Comparison of ENCODE assay signal across 1 cellular context in the genomic region with DNA sequence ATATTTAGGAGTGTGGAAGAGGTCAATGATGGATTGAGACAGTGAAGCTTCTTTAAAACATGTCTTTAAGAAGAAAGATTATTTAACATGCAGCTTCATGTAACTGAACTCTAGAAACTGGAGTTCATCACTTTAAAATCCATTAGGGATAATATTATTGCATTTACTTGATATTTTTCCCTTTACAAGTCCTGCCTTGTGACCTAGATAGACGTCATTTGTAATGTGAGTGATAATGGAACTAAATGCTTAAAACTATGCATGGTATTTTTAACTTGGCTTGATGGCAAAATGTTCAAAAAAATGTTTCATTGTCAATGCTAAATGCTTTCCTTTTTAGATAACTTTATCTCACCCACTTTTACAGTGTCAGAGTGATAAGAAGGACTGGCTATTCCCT.
TF ChIP-seq lines count a peak whose summit lies in the region.

No MANE protein-coding gene starts in this region.

TF ChIP-seq in HepG2, 621 proteins besides CTCF, POLR2A, EP300 and RAD21 (continued from another document):
- TF ChIP-seq ATRX (CRISPR knock-in tag; IDR thresholded peaks at IDR 0.05; ENCODE audit: borderline replicate concordance) (no peak), CHD4 (IDR thresholded peaks at IDR 0.05; ENCODE audit: borderline replicate concordance, low read length) (no peak), ZZZ3 (CRISPR knock-in tag; IDR thresholded peaks at IDR 0.05; ENCODE audit: borderline replicate concordance) (no peak), HES4 (CRISPR knock-in tag; IDR thresholded peaks at IDR 0.05; ENCODE audit: borderline replicate concordance) (no peak), FOXM1 (CRISPR knock-in tag; IDR thresholded peaks at IDR 0.05) (no peak)
- TF ChIP-seq, protein P1, sequence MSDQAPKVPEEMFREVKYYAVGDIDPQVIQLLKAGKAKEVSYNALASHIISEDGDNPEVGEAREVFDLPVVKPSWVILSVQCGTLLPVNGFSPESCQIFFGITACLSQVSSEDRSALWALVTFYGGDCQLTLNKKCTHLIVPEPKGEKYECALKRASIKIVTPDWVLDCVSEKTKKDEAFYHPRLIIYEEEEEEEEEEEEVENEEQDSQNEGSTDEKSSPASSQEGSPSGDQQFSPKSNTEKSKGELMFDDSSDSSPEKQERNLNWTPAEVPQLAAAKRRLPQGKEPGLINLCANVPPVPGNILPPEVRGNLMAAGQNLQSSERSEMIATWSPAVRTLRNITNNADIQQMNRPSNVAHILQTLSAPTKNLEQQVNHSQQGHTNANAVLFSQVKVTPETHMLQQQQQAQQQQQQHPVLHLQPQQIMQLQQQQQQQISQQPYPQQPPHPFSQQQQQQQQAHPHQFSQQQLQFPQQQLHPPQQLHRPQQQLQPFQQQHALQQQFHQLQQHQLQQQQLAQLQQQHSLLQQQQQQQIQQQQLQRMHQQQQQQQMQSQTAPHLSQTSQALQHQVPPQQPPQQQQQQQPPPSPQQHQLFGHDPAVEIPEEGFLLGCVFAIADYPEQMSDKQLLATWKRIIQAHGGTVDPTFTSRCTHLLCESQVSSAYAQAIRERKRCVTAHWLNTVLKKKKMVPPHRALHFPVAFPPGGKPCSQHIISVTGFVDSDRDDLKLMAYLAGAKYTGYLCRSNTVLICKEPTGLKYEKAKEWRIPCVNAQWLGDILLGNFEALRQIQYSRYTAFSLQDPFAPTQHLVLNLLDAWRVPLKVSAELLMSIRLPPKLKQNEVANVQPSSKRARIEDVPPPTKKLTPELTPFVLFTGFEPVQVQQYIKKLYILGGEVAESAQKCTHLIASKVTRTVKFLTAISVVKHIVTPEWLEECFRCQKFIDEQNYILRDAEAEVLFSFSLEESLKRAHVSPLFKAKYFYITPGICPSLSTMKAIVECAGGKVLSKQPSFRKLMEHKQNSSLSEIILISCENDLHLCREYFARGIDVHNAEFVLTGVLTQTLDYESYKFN (CRISPR knock-in tag; conservative IDR thresholded peaks at IDR 0.05): no peak
